In the genomic region with DNA sequence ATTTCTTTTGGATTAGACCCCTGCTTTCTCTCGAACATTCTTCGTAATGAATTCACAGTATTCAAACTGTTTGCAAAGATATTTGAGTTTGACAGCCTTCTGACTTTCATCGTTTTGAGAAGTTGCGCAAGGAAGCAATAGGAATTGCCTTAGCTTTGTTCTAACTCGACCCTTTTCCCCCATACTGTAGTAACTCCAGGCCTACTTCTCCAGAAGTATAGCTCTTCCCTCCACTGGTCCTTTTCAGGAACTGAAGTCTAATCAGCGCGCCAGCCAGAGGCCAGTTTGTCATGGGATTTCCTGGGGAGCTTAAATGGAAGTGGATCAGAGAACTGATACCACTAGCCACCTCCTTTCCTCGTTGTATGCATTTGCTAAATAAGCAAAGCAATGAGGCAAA, we compare ENCODE assay signal across 14 cellular contexts. TPM values are rescaled to one million over a fixed set of nuclear protein-coding genes. Genes with fewer than 3 reads are reported as not detected.
DNase-seq lines count a peak whose midpoint lies in the region; ATAC-seq and TF ChIP-seq lines count a peak whose summit lies in the region.
"Had no signal": no experiment of that assay in that cellular context is flagged by ENCODE, and none has a peak within 500 bp of the region (broad histone marks: within the 10 kb centered on the region; RNA-seq: fewer than 3 reads in every experiment).

No MANE protein-coding gene starts in this region.

- no peak overlapping the region for H3K4me3 Mint-ChIP-seq in activated naive CD4-positive, alpha-beta T cell treated with anti-CD3 and anti-CD28 coated beads for 36 hours
- no peak overlapping the region for H3K4me3 Mint-ChIP-seq in activated naive CD4-positive, alpha-beta T cell treated with anti-CD3 and anti-CD28 coated beads, Interleukin-2, amount 10 ng/mL, durations not matched to agents 7 days and 5 days
- no peak overlapping the region for H3K4me3 Mint-ChIP-seq in activated naive CD8-positive, alpha-beta T cell
- H3K4me3 Mint-ChIP-seq in CD14-positive monocyte: no peak overlapping the region
- H3K4me3 Mint-ChIP-seq: stimulated activated naive CD8-positive, alpha-beta T cell treated with anti-CD3 and anti-CD28 coated beads, Interleukin-15, amount 100 ng/mL, for 72 hours had no signal

- H3K27ac ChIP-seq in right cardiac atrium (ENCODE audit: low read length) (no peak overlapping the region), stomach smooth muscle (ENCODE audit: low read length) (peak overlapping the region; percentile 77)

- WGBS in right cardiac atrium: 67% methylated on average over 8 of the region's 8 CpGs

- H3K27me3 ChIP-seq in right cardiac atrium (ENCODE audit: control insufficient read depth, insufficient read depth) (no peaks in the 10 kb centered on the region), stomach smooth muscle (ENCODE audit: control insufficient read depth in 1 of 2, insufficient read depth in 2 of 2, low read length in 2 of 2) (no peaks in the 10 kb centered on the region)

- no peak overlapping the region for H3K4me3 ChIP-seq in right cardiac atrium (ENCODE audit: low read length)
- H3K4me3 ChIP-seq in stomach smooth muscle (ENCODE audit: low read length in 2 of 2): peak overlapping the region in 1 of 2 donors; percentile 40
- H3K4me3 ChIP-seq: SK-N-MC, smooth muscle cell had no signal

- no peak for DNase-seq in activated naive CD4-positive, alpha-beta T cell treated with anti-CD3 and anti-CD28 coated beads for 36 hours
- DNase-seq in activated naive CD4-positive, alpha-beta T cell treated with anti-CD3 and anti-CD28 coated beads, Interleukin-2, amount 10 ng/mL, durations not matched to agents 7 days and 5 days: no peak
- no peak for DNase-seq in right cardiac atrium
- DNase-seq in CD14-positive monocyte (ENCODE audit: low spot score): no peak
- DNase-seq: activated T-cell treated with anti-CD3 and anti-CD28 coated beads, Interleukin-2, amount 50 U/mL, for 1 hour; amniotic stem cell; NCI-H2227 treated with DMSO at 0.1 percent for 48 hours; stimulated activated naive CD8-positive, alpha-beta T cell treated with anti-CD3 and anti-CD28 coated beads, Interleukin-15, amount 100 ng/mL, for 72 hours had no signal

- H3K4me1 ChIP-seq in right cardiac atrium (ENCODE audit: control insufficient read depth, insufficient read depth, low read length) (no peaks in the 10 kb centered on the region), stomach smooth muscle (ENCODE audit: control insufficient read depth, insufficient read depth, low read length) (peaks cover 18% of the 10 kb centered on the region)

- H3K4me1 Mint-ChIP-seq in activated naive CD4-positive, alpha-beta T cell treated with anti-CD3 and anti-CD28 coated beads for 36 hours (ENCODE audit: low read depth): peaks cover 27% of the 10 kb centered on the region
- H3K4me1 Mint-ChIP-seq in activated naive CD4-positive, alpha-beta T cell treated with anti-CD3 and anti-CD28 coated beads, Interleukin-2, amount 10 ng/mL, durations not matched to agents 7 days and 5 days: peaks cover 6% of the 10 kb centered on the region
- H3K4me1 Mint-ChIP-seq in activated naive CD8-positive, alpha-beta T cell (ENCODE audit: low read depth): peaks cover 25% of the 10 kb centered on the region
- H3K4me1 Mint-ChIP-seq in CD14-positive monocyte: peaks cover 5% of the 10 kb centered on the region

- H3K27ac Mint-ChIP-seq in activated naive CD4-positive, alpha-beta T cell treated with anti-CD3 and anti-CD28 coated beads for 36 hours: peak overlapping the region; percentile 74
- no peak overlapping the region for H3K27ac Mint-ChIP-seq in activated naive CD4-positive, alpha-beta T cell treated with anti-CD3 and anti-CD28 coated beads, Interleukin-2, amount 10 ng/mL, durations not matched to agents 7 days and 5 days
- peak overlapping the region; percentile 76 for H3K27ac Mint-ChIP-seq in activated naive CD8-positive, alpha-beta T cell
- H3K27ac Mint-ChIP-seq in CD14-positive monocyte: peak overlapping the region in 1 of 7 donors; percentile 42

- peaks cover 59% of the 10 kb centered on the region for H3K36me3 Mint-ChIP-seq in activated naive CD4-positive, alpha-beta T cell treated with anti-CD3 and anti-CD28 coated beads for 36 hours (ENCODE audit: low read depth)
- peaks cover 77% of the 10 kb centered on the region for H3K36me3 Mint-ChIP-seq in activated naive CD4-positive, alpha-beta T cell treated with anti-CD3 and anti-CD28 coated beads, Interleukin-2, amount 10 ng/mL, durations not matched to agents 7 days and 5 days
- H3K36me3 Mint-ChIP-seq in activated naive CD8-positive, alpha-beta T cell: peaks cover 18% of the 10 kb centered on the region
- H3K36me3 Mint-ChIP-seq in CD14-positive monocyte: peaks cover 44 to 51% of the 10 kb centered on the region in 2 donors

- peaks cover 3% of the 10 kb centered on the region for H3K9me3 Mint-ChIP-seq in activated naive CD4-positive, alpha-beta T cell treated with anti-CD3 and anti-CD28 coated beads for 36 hours
- H3K9me3 Mint-ChIP-seq in activated naive CD4-positive, alpha-beta T cell treated with anti-CD3 and anti-CD28 coated beads, Interleukin-2, amount 10 ng/mL, durations not matched to agents 7 days and 5 days: no peaks in the 10 kb centered on the region
- H3K9me3 Mint-ChIP-seq in activated naive CD8-positive, alpha-beta T cell (ENCODE audit: low read depth): no peaks in the 10 kb centered on the region
- H3K9me3 Mint-ChIP-seq in CD14-positive monocyte: peaks cover 0 to 5% (median 3%) of the 10 kb centered on the region in 7 donors

- peaks cover 20 to 24% of the 10 kb centered on the region in 2 donors for H3K36me3 ChIP-seq in stomach smooth muscle (ENCODE audit: control insufficient read depth in 2 of 2, insufficient read depth in 2 of 2, low read length in 2 of 2)

- H3K9ac ChIP-seq in stomach smooth muscle (ENCODE audit: low read length in 2 of 2): no peak overlapping the region

- intact Hi-C loops in activated naive CD4-positive, alpha-beta T cell treated with anti-CD3 and anti-CD28 coated beads for 36 hours (cut with micrococcal nuclease): no loop called here
- intact Hi-C loops in right cardiac atrium (cut with DNase I): no loop called here
- intact Hi-C loops in CD14-positive monocyte (cut with micrococcal nuclease): no loop called here

- CTCF ChIA-PET in activated naive CD4-positive, alpha-beta T cell treated with anti-CD3 and anti-CD28 coated beads for 36 hours (lab: Charles Lee): no interaction called here
- CTCF ChIA-PET in activated naive CD4-positive, alpha-beta T cell treated with anti-CD3 and anti-CD28 coated beads, Interleukin-2, amount 10 ng/mL, durations not matched to agents 7 days and 5 days (lab: Charles Lee): interaction anchor here (1.6 kb wide), 1 partner anchor 25 kb away, joined by 5 read pairs; no protein-coding TSS in a partner anchor

- ATAC-seq in right cardiac atrium (peak; percentile 61 to 83), GM21526 (IDR thresholded peaks at IDR 0.05; ENCODE audit: low FRiP score, unreplicated experiment) (no peak), HG02588 (IDR thresholded peaks at IDR 0.05; ENCODE audit: unreplicated experiment) (no peak)
- ATAC-seq: stimulated activated naive CD8-positive, alpha-beta T cell treated with anti-CD3 and anti-CD28 coated beads, Interleukin-15, amount 100 ng/mL, for 72 hours had no signal

- no peaks in the 10 kb centered on the region for H3K27me3 Mint-ChIP-seq in activated naive CD4-positive, alpha-beta T cell treated with anti-CD3 and anti-CD28 coated beads for 36 hours (ENCODE audit: low read depth)
- no peaks in the 10 kb centered on the region for H3K27me3 Mint-ChIP-seq in activated naive CD4-positive, alpha-beta T cell treated with anti-CD3 and anti-CD28 coated beads, Interleukin-2, amount 10 ng/mL, durations not matched to agents 7 days and 5 days
- H3K27me3 Mint-ChIP-seq in activated naive CD8-positive, alpha-beta T cell: no peaks in the 10 kb centered on the region
- peaks cover 0 to 2% (median 0%) of the 10 kb centered on the region in 3 donors for H3K27me3 Mint-ChIP-seq in CD14-positive monocyte (ENCODE audit: low read depth in 3 of 3)
- H3K27me3 Mint-ChIP-seq: stimulated activated naive CD8-positive, alpha-beta T cell treated with anti-CD3 and anti-CD28 coated beads, Interleukin-15, amount 100 ng/mL, for 72 hours had no signal

- no peak for TF ChIP-seq CTCF in CD14-positive monocyte (IDR thresholded peaks at IDR 0.05)

- H3K9me3 ChIP-seq in right cardiac atrium (ENCODE audit: control insufficient read depth, low read length): no peaks in the 10 kb centered on the region
- no peaks in the 10 kb centered on the region for H3K9me3 ChIP-seq in stomach smooth muscle (ENCODE audit: control insufficient read depth in 2 of 2, low read length in 2 of 2)

RNA-seq across cellular contexts. Expression of gene CDR2, which starts 28.0 kb away (rescaled TPM):
- 10 to 100 TPM; 42.5 to 42.8 TPM for total RNA-seq in activated naive CD4-positive, alpha-beta T cell treated with anti-CD3 and anti-CD28 coated beads for 36 hours
- 10 to 100 TPM in 1 of 4 donors, 1 to 10 TPM in 3; 9.4 to 19.2 (median 9.8) TPM for total RNA-seq in right cardiac atrium
- 7.2 TPM for polyA plus RNA-seq in right cardiac atrium
- polyA plus RNA-seq in CD14-positive monocyte: 1 to 10 TPM; 2.5 to 4.8 TPM

RNA-seq across cellular contexts. Expression of gene POLR3E, which starts 49.3 kb away (rescaled TPM):
- 10 to 100 TPM; 72.9 to 74.7 TPM for total RNA-seq in activated naive CD4-positive, alpha-beta T cell treated with anti-CD3 and anti-CD28 coated beads for 36 hours
- 10 to 100 TPM; 27.9 to 33.5 (median 33.0) TPM for total RNA-seq in right cardiac atrium
- polyA plus RNA-seq in right cardiac atrium (15.4 TPM), CD14-positive monocyte (1 to 10 TPM; 4.1 to 5.7 TPM)

Comparison
In these comparisons a context has a peak if more than half of its experiments do, and no peak if none do; other contexts are left out.
1. ATAC-seq: peak in right cardiac atrium (2 of 2); none in GM21526 (single experiment) and HG02588 (single experiment).